In the genomic region with DNA sequence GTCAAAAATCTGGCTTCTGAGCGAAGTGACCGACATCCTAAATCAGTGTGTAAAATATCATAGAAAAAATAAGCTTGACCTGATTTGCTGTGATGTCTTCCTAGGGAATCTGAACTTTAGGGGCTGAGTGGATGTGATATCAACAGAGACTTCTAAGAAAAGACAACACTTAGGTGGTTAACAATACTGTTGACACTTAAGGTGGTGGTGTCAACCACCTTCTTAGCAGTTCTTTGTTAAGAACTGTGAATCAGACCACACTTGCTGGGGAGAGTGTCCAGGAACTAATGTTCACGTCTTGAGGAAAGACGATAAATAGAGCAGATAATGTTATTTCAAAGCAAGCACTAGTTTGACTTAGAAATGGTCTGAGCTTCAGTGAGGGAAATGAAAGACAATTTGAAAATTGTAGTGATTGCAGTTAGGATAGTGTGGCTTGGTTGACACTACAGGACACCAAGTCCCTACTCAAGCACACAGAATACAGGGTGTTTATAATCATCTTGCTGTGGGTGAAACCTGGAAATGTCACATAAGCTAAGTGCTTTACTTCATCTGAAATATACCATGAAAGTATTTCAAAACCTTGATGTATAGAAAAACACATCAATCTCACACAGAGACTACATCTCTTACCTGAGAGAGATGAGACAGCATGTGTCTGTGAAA, we compare ENCODE assay signal across 26 cellular contexts.
DNase-seq lines count a peak whose midpoint lies in the region; ATAC-seq, FAIRE-seq and TF ChIP-seq lines count a peak whose summit lies in the region.
"Had no signal": no experiment of that assay in that cellular context is flagged by ENCODE, and none has a peak within 500 bp of the region (broad histone marks: within the 10 kb centered on the region; RNA-seq: fewer than 3 reads in every experiment).

No MANE protein-coding gene starts in this region.

- H3K14ac ChIP-seq in H1 (ENCODE audit: insufficient read length) = no peak overlapping the region
- no peak overlapping the region for H3K14ac ChIP-seq in trophoblast cell (ENCODE audit: low read length)

- H4K8ac ChIP-seq in H1 (ENCODE audit: extremely low read depth, insufficient read depth, low read length) (no peak overlapping the region), trophoblast cell (ENCODE audit: low read depth, low read length) (no peak overlapping the region)

- H3K9ac ChIP-seq in H1 (replicated peaks in 1 of 4; ENCODE audit: extremely low read depth in 1 of 4, low read depth in 3 of 4, low read length in 3 of 4) (no peak overlapping the region), trophoblast cell (ENCODE audit: low read length) (no peak overlapping the region), GM23248 (no peak overlapping the region)
- H3K9ac ChIP-seq: BLaER1 treated with 17β-estradiol and CSF1 and Interleukin-3, amounts not matched to agents 10 nM and 100 nM had no signal

- no peaks in the 10 kb centered on the region for H3F3A ChIP-seq in GM23248 (ENCODE audit: insufficient read depth)

- H3K56ac ChIP-seq in H1 (replicated peaks; ENCODE audit: insufficient read length, low read depth, low read length) = no peak overlapping the region

- H3K4me1 Mint-ChIP-seq in HFFc6 (ENCODE audit: low read depth) (peaks cover 16% of the 10 kb centered on the region), natural killer cell (peaks cover 22 to 26% of the 10 kb centered on the region in 2 donors)
- H3K4me1 Mint-ChIP-seq: CD14-positive monocyte; CD8-positive, alpha-beta memory T cell had no signal

- CTCF ChIA-PET in H1 (lab: Charles Lee; ENCODE audit: partially characterized antibody) = interaction anchor here (0.6 to 1.3 kb wide), 2 partner anchors 27 to 631 kb away, joined by 3 to 4 read pairs; no protein-coding TSS in a partner anchor

- DNase-seq in HFFc6 = no peak
- DNase-seq in H1 (ENCODE audit: low read depth in 1 of 2, low spot score in 2 of 2) = no peak
- DNase-seq in natural killer cell = no peak
- DNase-seq in trophoblast cell = no peak
- no peak for DNase-seq in psoas muscle
- no peak for DNase-seq in GM23248
- DNase-seq: 8988T; ACHN; AML-193; BE2C; CD4-positive, alpha-beta T cell; CD8-positive, alpha-beta memory T cell; DMS 273 treated with DMSO at 0.1 percent for 48 hours; DMS79 treated with DMSO at 0.1 percent for 48 hours; GF-D8; GOT3; H7; HCEC 1CT had no signal

- H3K4me2 ChIP-seq in H1 (ENCODE audit: insufficient read depth in 1 of 2, low read depth in 2 of 2, low read length in 2 of 2) = no peak overlapping the region
- H3K4me2 ChIP-seq in trophoblast cell (ENCODE audit: low read length) = no peak overlapping the region
- H3K4me2 ChIP-seq in GM23248 (ENCODE audit: unreplicated experiment) = no peak overlapping the region
- H3K4me2 ChIP-seq: A549; BLaER1 treated with 17β-estradiol and CSF1 and Interleukin-3, amounts not matched to agents 10 nM and 100 nM had no signal

- no peak overlapping the region for H2BK20ac ChIP-seq in H1 (ENCODE audit: low read length)

- no peak overlapping the region for H3K27ac ChIP-seq in H1 (ENCODE audit: low read depth, low read length)
- H3K27ac ChIP-seq in trophoblast cell (ENCODE audit: low read depth, low read length) = no peak overlapping the region
- no peak overlapping the region for H3K27ac ChIP-seq in psoas muscle
- no peak overlapping the region for H3K27ac ChIP-seq in GM23248
- H3K27ac ChIP-seq: A549; BLaER1 treated with 17β-estradiol and CSF1 and Interleukin-3, amounts not matched to agents 10 nM and 100 nM had no signal

- no peaks in the 10 kb centered on the region for H4K20me1 ChIP-seq in H1 (replicated peaks in 1 of 2; ENCODE audit: control insufficient read depth in 1 of 2, insufficient read depth in 2 of 2, low read length in 2 of 2)
- H4K20me1 ChIP-seq in GM23248 (ENCODE audit: insufficient read depth) = no peaks in the 10 kb centered on the region
- H4K20me1 ChIP-seq: BLaER1 treated with 17β-estradiol and CSF1 and Interleukin-3, amounts not matched to agents 10 nM and 100 nM had no signal

- H2BK120ac ChIP-seq in H1 (replicated peaks; ENCODE audit: low read depth, low read length) (no peak overlapping the region), trophoblast cell (ENCODE audit: insufficient read depth, low read length, poor library complexity) (peak overlapping the region; percentile 36)

- no peak for FAIRE-seq in H1 (lab: Jason Lieb, UNC)
- FAIRE-seq: A549, D721Med, GM12891, GM18507 had no signal

- H2BK12ac ChIP-seq in H1 (ENCODE audit: low read depth, low read length) (no peak overlapping the region), trophoblast cell (ENCODE audit: low read length) (peak overlapping the region; percentile 51)

- H3K36me3 ChIP-seq in H1 (ENCODE audit: control insufficient read depth in 2 of 4, insufficient read depth in 4 of 4, low read length in 3 of 4) (no peaks in the 10 kb centered on the region), trophoblast cell (ENCODE audit: control insufficient read depth in 1 of 2, insufficient read depth in 2 of 2, low read length in 2 of 2) (no peaks in the 10 kb centered on the region), psoas muscle (ENCODE audit: insufficient read depth in 1 of 2, low read depth in 1 of 2) (no peaks in the 10 kb centered on the region), GM23248 (ENCODE audit: low read depth) (no peaks in the 10 kb centered on the region)
- H3K36me3 ChIP-seq: BE2C; BLaER1 treated with 17β-estradiol and CSF1 and Interleukin-3, amounts not matched to agents 10 nM and 100 nM had no signal

- TF ChIP-seq EP300 in H1 (IDR thresholded peaks at IDR 0.05; ENCODE audit: borderline replicate concordance in 1 of 2, low read depth in 2 of 2, low read length in 2 of 2) = no peak

- no peaks in the 10 kb centered on the region for H3K23me2 ChIP-seq in H1 (ENCODE audit: low read depth, low read length)

- ATAC-seq in natural killer cell (peak; percentile 82 to 98 (median 87)), HG03432 (IDR thresholded peaks at IDR 0.05; ENCODE audit: unreplicated experiment) (no peak), psoas muscle (no peak), GM18907 (IDR thresholded peaks at IDR 0.05; ENCODE audit: unreplicated experiment) (no peak)
- ATAC-seq: A549 had no signal

- no peak for TF ChIP-seq POLR2A in H1 (IDR thresholded peaks at IDR 0.05; ENCODE audit: control extremely low read depth in 1 of 2, low read depth in 2 of 2, low read length in 2 of 2)

- H3K4me3 ChIP-seq in H1 (ENCODE audit: extremely low read depth in 1 of 4, insufficient read depth in 2 of 4, low read depth in 3 of 4, low read length in 4 of 4) = no peak overlapping the region
- H3K4me3 ChIP-seq in trophoblast cell (ENCODE audit: low read depth, low read length) = no peak overlapping the region
- no peak overlapping the region for H3K4me3 ChIP-seq in psoas muscle
- no peak overlapping the region for H3K4me3 ChIP-seq in GM23248
- H3K4me3 ChIP-seq: A549; BLaER1 treated with 17β-estradiol and CSF1 and Interleukin-3, amounts not matched to agents 10 nM and 100 nM had no signal

- no peak overlapping the region for H2BK15ac ChIP-seq in H1 (ENCODE audit: low read length)

- TF ChIP-seq CTCF in HFFc6 (IDR thresholded peaks at IDR 0.05) (no peak), H1 (IDR thresholded peaks at IDR 0.05; ENCODE audit: control extremely low read depth in 1 of 3, insufficient read depth in 1 of 3, low read depth in 1 of 3, low read length in 3 of 3) (no peak), natural killer cell (IDR thresholded peaks at IDR 0.05) (no peak), psoas muscle (IDR thresholded peaks at IDR 0.05) (no peak)

- POLR2A ChIA-PET in H1 (lab: Charles Lee; ENCODE audit: partially characterized antibody) = no interaction called here

- 98% methylated on average over 4 of the region's 4 CpGs; no CpG with 5 or more reads in 1 of the 2 experiments for WGBS in H1 (ENCODE audit: extremely low coverage in 1 of 2, insufficient coverage in 1 of 2, insufficient read length in 1 of 2, insufficient replicate concordance in 2 of 2, low coverage in 1 of 2, low lambda C conversion rate in 2 of 2, missing lambda C conversion rate in 1 of 2), 2 experiments
- WGBS in trophoblast cell (ENCODE audit: extremely low coverage, insufficient coverage, insufficient read length) = no CpG with 5 or more reads among the region's 4 CpGs
- 70 to 74% (median 71%) methylated on average over 4 of the region's 4 CpGs for whole genome bisulfite sequencing in psoas muscle, 3 donors
- 38 to 44% methylated on average over 4 of the region's 4 CpGs for WGBS in GM23248 (ENCODE audit: low coverage in 1 of 2, low lambda C conversion rate in 2 of 2, missing lambda C conversion rate in 2 of 2), 2 experiments

- H3K9me3 ChIP-seq in H1 (ENCODE audit: insufficient read depth in 2 of 2, low read depth in 1 of 2, low read length in 1 of 2) (no peaks in the 10 kb centered on the region), trophoblast cell (ENCODE audit: insufficient read depth, low read depth, low read length) (no peaks in the 10 kb centered on the region), psoas muscle (no peaks in the 10 kb centered on the region), GM23248 (ENCODE audit: low read depth) (no peaks in the 10 kb centered on the region)
- H3K9me3 ChIP-seq: A549; BE2C; BLaER1 treated with 17β-estradiol and CSF1 and Interleukin-3, amounts not matched to agents 10 nM and 100 nM had no signal

- H3K79me1 ChIP-seq in H1 (ENCODE audit: low read depth, low read length) = no peaks in the 10 kb centered on the region
- H3K79me1 ChIP-seq in trophoblast cell (ENCODE audit: low read length) = peaks cover 14% of the 10 kb centered on the region

- no peak overlapping the region for H4K5ac ChIP-seq in H1 (ENCODE audit: insufficient read length, low read depth, low read length)

- H3K27me3 ChIP-seq in H1 (replicated peaks in 1 of 4; ENCODE audit: control insufficient read depth in 3 of 4, extremely low read depth in 1 of 4, insufficient read depth in 3 of 4, low read length in 3 of 4) (no peaks in the 10 kb centered on the region), trophoblast cell (ENCODE audit: insufficient read depth, low read length) (no peaks in the 10 kb centered on the region), psoas muscle (ENCODE audit: insufficient read depth in 3 of 3, low read length in 2 of 3) (no peaks in the 10 kb centered on the region), GM23248 (replicated peaks; ENCODE audit: insufficient read depth) (no peaks in the 10 kb centered on the region)
- H3K27me3 ChIP-seq: BE2C; BLaER1 treated with 17β-estradiol and CSF1 and Interleukin-3, amounts not matched to agents 10 nM and 100 nM had no signal

- no peaks in the 10 kb centered on the region for H3K9me2 ChIP-seq in GM23248 (ENCODE audit: insufficient read depth)

- no peaks in the 10 kb centered on the region for H3K36me3 Mint-ChIP-seq in HFFc6 (ENCODE audit: low read depth)
- no peaks in the 10 kb centered on the region for H3K36me3 Mint-ChIP-seq in natural killer cell
- H3K36me3 Mint-ChIP-seq: CD14-positive monocyte; CD8-positive, alpha-beta memory T cell had no signal

- H3K18ac ChIP-seq in H1 (ENCODE audit: extremely low read depth, low read length) (no peak overlapping the region), trophoblast cell (ENCODE audit: low read length) (no peak overlapping the region)

- no peak overlapping the region for H3K4ac ChIP-seq in H1 (replicated peaks; ENCODE audit: insufficient read length, low read depth, low read length)
- no peak overlapping the region for H3K4ac ChIP-seq in trophoblast cell (ENCODE audit: low read depth, low read length)

- H3K4me1 ChIP-seq in H1 (replicated peaks in 1 of 4; ENCODE audit: control insufficient read depth in 3 of 4, insufficient read depth in 4 of 4, low read length in 3 of 4) (no peaks in the 10 kb centered on the region), trophoblast cell (ENCODE audit: control insufficient read depth in 1 of 2, insufficient read depth in 2 of 2, low read length in 2 of 2) (peaks cover 0 to 3% of the 10 kb centered on the region in 2 experiments), psoas muscle (no peaks in the 10 kb centered on the region), GM23248 (ENCODE audit: insufficient read depth) (no peaks in the 10 kb centered on the region)
- H3K4me1 ChIP-seq: A549; BLaER1 treated with 17β-estradiol and CSF1 and Interleukin-3, amounts not matched to agents 10 nM and 100 nM had no signal

- no peak for TF ChIP-seq RAD21 in H1 (IDR thresholded peaks at IDR 0.05 in 1 of 2, conservative IDR thresholded peaks at IDR 0.05 in 1 of 2; ENCODE audit: low read depth in 2 of 2, low read length in 2 of 2)

- no peak overlapping the region for H2AK5ac ChIP-seq in H1 (ENCODE audit: low read depth, low read length)
- no peak overlapping the region for H2AK5ac ChIP-seq in trophoblast cell (ENCODE audit: low read length)

- no peaks in the 10 kb centered on the region for H3K9me3 Mint-ChIP-seq in HFFc6
- H3K9me3 Mint-ChIP-seq in natural killer cell = no peaks in the 10 kb centered on the region

- H3K79me2 ChIP-seq in H1 (ENCODE audit: control insufficient read depth in 1 of 2, insufficient read depth in 2 of 2, low read length in 2 of 2) (no peaks in the 10 kb centered on the region), trophoblast cell (ENCODE audit: control insufficient read depth, insufficient read depth, low read length, poor library complexity) (peaks cover 4% of the 10 kb centered on the region), GM23248 (ENCODE audit: insufficient read depth) (no peaks in the 10 kb centered on the region)

- H2AFZ ChIP-seq in H1 (ENCODE audit: low read length) (0 out of 2 replicates have a peak overlapping the region, but pooled peaks have one; percentile 27), trophoblast cell (ENCODE audit: insufficient read depth, low read length, poor library complexity) (no peak overlapping the region), GM23248 (no peak overlapping the region)

- H3K27me3 Mint-ChIP-seq in HFFc6 (ENCODE audit: insufficient read depth) (no peaks in the 10 kb centered on the region), natural killer cell (ENCODE audit: low read depth in 2 of 2) (no peaks in the 10 kb centered on the region)
- H3K27me3 Mint-ChIP-seq: CD4-positive, alpha-beta T cell; CD8-positive, alpha-beta memory T cell had no signal

- in situ Hi-C loops in GM23248 (cut with MboI) = no loop called here

- H3K23ac ChIP-seq in H1 (ENCODE audit: insufficient read length) (no peak overlapping the region), trophoblast cell (ENCODE audit: low read length) (no peak overlapping the region)

- H3K4me3 Mint-ChIP-seq in HFFc6 (no peak overlapping the region), natural killer cell (peak overlapping the region; percentile 54)
- H3K4me3 Mint-ChIP-seq: CD14-positive monocyte; CD4-positive, alpha-beta T cell; CD8-positive, alpha-beta memory T cell had no signal

- H4K91ac ChIP-seq in H1 (replicated peaks; ENCODE audit: insufficient read length, low read length) (no peak overlapping the region), trophoblast cell (ENCODE audit: low read depth, low read length) (peak overlapping the region; percentile 13)

- H3K27ac Mint-ChIP-seq in HFFc6 (peak overlapping the region; percentile 88; the same call in 1 of the 2 replicates), natural killer cell (peak overlapping the region; percentile 18 to 55)
- H3K27ac Mint-ChIP-seq: CD14-positive monocyte; CD4-positive, alpha-beta T cell; CD8-positive, alpha-beta memory T cell had no signal

- H2BK5ac ChIP-seq in H1 (ENCODE audit: low read depth, low read length) (no peak overlapping the region), trophoblast cell (ENCODE audit: low read depth, low read length, poor library complexity) (peak overlapping the region; percentile 68)

- no peak overlapping the region for H4K12ac ChIP-seq in trophoblast cell (ENCODE audit: low read depth, low read length)

- intact Hi-C loops in natural killer cell (cut with micrococcal nuclease) (no loop called here), psoas muscle (cut with DNase I) (no loop called here)

Comparison
In these comparisons a context has a peak if more than half of its experiments do, and no peak if none do; other contexts are left out.
1. ATAC-seq: peak in natural killer cell (3 of 3); none in HG03432 (single experiment), psoas muscle (0 of 4) and GM18907 (single experiment).